Comparison of ENCODE assay signal across 20 cellular contexts in genomic region chr1:41646186-41646585, GRCh38.
"Had no signal": no experiment of that assay in that cellular context is flagged by ENCODE, and none has a peak within 500 bp of the region (broad histone marks: within the 10 kb centered on the region; RNA-seq: fewer than 3 reads in every experiment).

No MANE protein-coding gene starts in this region.

- H3K27me3 ChIP-seq: adrenal gland, esophagus squamous epithelium, heart right ventricle, left lung, spleen had no signal

- DNase-seq: activated B cell treated with CpG ODN at 0.5 μM for 24 hours; activated CD4-positive, alpha-beta T cell treated with anti-CD3 and anti-CD28 coated beads, Interleukin-2, amount 50 U/mL, for 1 hour; activated naive CD4-positive, alpha-beta T cell treated with Interleukin-2 at 50 U/mL for 16 hours; adrenal gland; dermis blood vessel endothelial cell; effector memory CD4-positive, alpha-beta T cell; esophagus squamous epithelium; heart right ventricle; left lung; midbrain; nephron progenitor cell; nucleus accumbens; retina; spleen; stimulated activated CD4-positive, alpha-beta T cell treated with anti-CD3 and anti-CD28 coated beads, Interleukin-4, amount 100 ng/mL, for 4 hours; stimulated activated naive CD4-positive, alpha-beta T cell; substantia nigra; T-helper 9 cell; tibial artery had no signal

- H3K36me3 ChIP-seq: adrenal gland, esophagus squamous epithelium, heart right ventricle, left lung, spleen, tibial artery had no signal

- H3K9me3 Mint-ChIP-seq: activated B cell treated with CpG ODN at 0.5 μM for 24 hours, nephron progenitor cell had no signal

- H3K4me3 ChIP-seq: adrenal gland, esophagus squamous epithelium, heart right ventricle, left lung, SK-N-MC, spleen, tibial artery had no signal

- H3K27me3 Mint-ChIP-seq: activated B cell treated with CpG ODN at 0.5 μM for 24 hours had no signal

- ATAC-seq: heart right ventricle, left lung had no signal

- H3K27ac Mint-ChIP-seq: activated B cell treated with CpG ODN at 0.5 μM for 24 hours, nephron progenitor cell had no signal

- H3K27ac ChIP-seq: adrenal gland, esophagus squamous epithelium, heart right ventricle, left lung, SK-N-MC, spleen, tibial artery had no signal

- H3K9me3 ChIP-seq: adrenal gland, esophagus squamous epithelium, heart right ventricle, left lung, spleen, tibial artery had no signal

- H3K4me3 Mint-ChIP-seq: activated B cell treated with CpG ODN at 0.5 μM for 24 hours, nephron progenitor cell had no signal
